ENCODE assay signal across 8 cellular contexts in the genomic region with DNA sequence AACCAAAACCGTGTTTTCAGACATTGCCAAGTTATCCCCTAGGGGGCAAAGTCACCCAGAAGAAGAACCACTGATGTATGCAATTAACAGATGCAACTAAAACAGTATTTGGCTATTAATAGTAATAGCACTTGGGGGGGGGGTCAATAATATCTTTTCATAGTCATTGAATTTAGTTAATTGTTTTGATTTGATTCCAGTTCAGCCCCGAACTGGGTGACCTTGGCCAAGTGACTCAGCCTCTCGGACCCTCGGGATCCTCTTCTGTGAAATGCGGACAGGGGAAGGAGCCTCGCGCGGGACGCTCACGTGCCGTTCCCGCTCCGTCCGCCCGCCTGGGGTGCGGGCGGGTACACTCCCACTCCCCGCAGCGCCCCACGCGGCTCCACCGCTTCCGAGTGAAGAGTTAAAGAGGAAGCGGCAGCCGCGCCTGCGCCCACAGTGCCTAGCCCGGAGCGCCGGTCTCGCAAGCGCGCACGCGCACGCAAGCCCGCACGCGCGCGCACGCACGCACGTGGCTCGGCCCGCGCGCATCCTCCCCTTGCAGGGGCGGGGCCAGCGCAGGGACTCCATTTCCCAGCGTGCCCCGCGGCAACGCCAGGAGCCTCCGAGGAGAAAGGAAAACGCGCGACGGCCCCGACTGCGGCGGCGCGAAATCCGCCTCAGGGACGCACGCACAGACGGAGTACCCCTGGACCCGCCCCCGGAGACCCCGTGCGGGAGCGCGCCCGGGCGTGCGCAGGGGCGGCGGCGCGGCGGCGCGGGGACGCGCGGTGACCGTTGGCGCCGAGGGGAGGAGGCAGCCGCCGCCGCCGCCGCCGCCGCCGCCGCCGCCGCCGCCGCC. TPM values are rescaled to one million over a fixed set of nuclear protein-coding genes. Genes with fewer than 3 reads are reported as not detected.
DNase-seq lines count a peak whose midpoint lies in the region; ATAC-seq and TF ChIP-seq lines count a peak whose summit lies in the region.

A gene (plus strand): TSS at position 769 of the 844 bp plus-strand sequence. CDS start 188 bp downstream, outside the sequence.

- H3K27me3 Mint-ChIP-seq in type B pancreatic cell: no peaks in the 10 kb centered on the region

- peak within 1 kb of the TSS; percentile 96 for H3K4me3 Mint-ChIP-seq in type B pancreatic cell

- peak within 1 kb of the TSS; percentile 96 for H3K27ac Mint-ChIP-seq in type B pancreatic cell

- TF ChIP-seq CTCF in GM12873 (IDR thresholded peaks at IDR 0.05; ENCODE audit: insufficient read depth, low read depth, low read length, missing control alignments): peak; percentile 61
- TF ChIP-seq CTCF in type B pancreatic cell (conservative IDR thresholded peaks at IDR 0.05): peak; percentile 76

- H3K4me1 Mint-ChIP-seq in type B pancreatic cell (ENCODE audit: unreplicated experiment): peaks cover 36% of the 10 kb centered on the region

- peak within 1 kb of the TSS; percentile 89 for H3K4me3 ChIP-seq in adipocyte (ENCODE audit: low read length)

- peaks cover 34% of the 10 kb centered on the region for H3K4me1 ChIP-seq in adipocyte (ENCODE audit: control insufficient read depth, insufficient read depth, low read length)

- ATAC-seq in HG02763 (IDR thresholded peaks at IDR 0.05; ENCODE audit: unreplicated experiment): peak; percentile 80

- H3K27me3 ChIP-seq in adipocyte (replicated peaks; ENCODE audit: control insufficient read depth, insufficient read depth, low read length): no peaks in the 10 kb centered on the region

- no peaks in the 10 kb centered on the region for H3K36me3 ChIP-seq in adipocyte (ENCODE audit: control insufficient read depth, insufficient read depth, low read length, severe bottlenecking)

- H3K36me3 Mint-ChIP-seq in type B pancreatic cell: peaks cover 3% of the 10 kb centered on the region

- intact Hi-C loops in cardiac septum (cut with DNase I): loop anchor here (5.0 kb wide), 1 partner anchor 35 kb away; no protein-coding TSS in a partner anchor

- no peaks in the 10 kb centered on the region for H3K9me3 Mint-ChIP-seq in type B pancreatic cell

- DNase-seq in NCI-H1417 treated with DMSO at 0.1 percent for 48 hours (lab: John Stamatoyannopoulos, UW): peak; percentile 92
- DNase-seq in SW480 (ENCODE audit: low spot score): peak; percentile 87
- peak; percentile 100 for DNase-seq in adipocyte (ENCODE audit: low read depth)
- DNase-seq in cardiac septum (ENCODE audit: low spot score): peak; percentile 99
- peak; percentile 96 for DNase-seq in pons (ENCODE audit: low spot score)
- DNase-seq in type B pancreatic cell (ENCODE audit: extremely low spot score, unreplicated experiment): peak; percentile 100

- H3K9me3 ChIP-seq in adipocyte (ENCODE audit: control insufficient read depth, low read length): no peaks in the 10 kb centered on the region

- peak within 1 kb of the TSS; percentile 96 for H3K9ac ChIP-seq in adipocyte (ENCODE audit: low read length)

RNA-seq across cellular contexts. Expression of the gene that starts here (rescaled TPM):
- total RNA-seq in cardiac septum (81.2 TPM), type B pancreatic cell (ENCODE audit: low replicate concordance) (124 and 141 TPM in 2 replicates)

Comparison
In these comparisons a context has a peak if more than half of its experiments do, and no peak if none do; other contexts are left out.
1. Peak in every context shown above with its lines: DNase-seq, ATAC-seq and H3K4me3 ChIP-seq.